14 cellular contexts compared by ENCODE assay signal in genomic region chr2:152078662-152079061, GRCh38. TPM values are rescaled to one million over a fixed set of nuclear protein-coding genes. Genes with fewer than 3 reads are reported as not detected.
DNase-seq lines count a peak whose midpoint lies in the region; ATAC-seq lines count a peak whose summit lies in the region.
"Had no signal": no experiment of that assay in that cellular context is flagged by ENCODE, and none has a peak within 500 bp of the region (broad histone marks: within the 10 kb centered on the region; RNA-seq: fewer than 3 reads in every experiment).

No MANE protein-coding gene starts in this region.

- H3K4me1 Mint-ChIP-seq in activated naive CD8-positive, alpha-beta T cell treated with anti-CD3 and anti-CD28 coated beads, Interleukin-2, amount 50 U/mL, for 24 hours, result no peaks in the 10 kb centered on the region
- H3K4me1 Mint-ChIP-seq in activated T-helper 1 cell treated with anti-CD3 and anti-CD28 coated beads, Interleukin-12 subunit alpha, Interleukin-12 subunit beta, Interleukin-2, Interleukin-4 antibody, amounts not matched to agents 30 ng/mL and 10 ng/mL and 1 ng/mL, durations not matched to agents 14 hours and 24 hours and 36 hours (ENCODE audit: low read depth), result no peaks in the 10 kb centered on the region
- H3K4me1 Mint-ChIP-seq: naive thymus-derived CD4-positive, alpha-beta T cell had no signal

- ATAC-seq in GM18909 (IDR thresholded peaks at IDR 0.05; ENCODE audit: poor library complexity, unreplicated experiment), result peak; percentile 93
- ATAC-seq in GM21619 (IDR thresholded peaks at IDR 0.05; ENCODE audit: unreplicated experiment), result peak; percentile 83
- peak; percentile 65 for ATAC-seq in HG03103 (IDR thresholded peaks at IDR 0.05; ENCODE audit: low read depth, unreplicated experiment)
- ATAC-seq in activated naive CD8-positive, alpha-beta T cell treated with anti-CD3 and anti-CD28 coated beads, Interleukin-2, amount 50 U/mL, for 24 hours, result no peak
- ATAC-seq: naive thymus-derived CD4-positive, alpha-beta T cell had no signal

- DNase-seq in inferior parietal cortex (ENCODE audit: extremely low spot score), result peak; percentile 2
- DNase-seq in activated naive CD8-positive, alpha-beta T cell treated with anti-CD3 and anti-CD28 coated beads, Interleukin-2, amount 50 U/mL, for 24 hours, result no peak
- DNase-seq in activated T-helper 1 cell treated with anti-CD3 and anti-CD28 coated beads, Interleukin-12 subunit alpha, Interleukin-12 subunit beta, Interleukin-2, Interleukin-4 antibody, amounts not matched to agents 30 ng/mL and 10 ng/mL and 1 ng/mL, durations not matched to agents 14 hours and 24 hours and 36 hours (ENCODE audit: low spot score), result no peak
- no peak for DNase-seq in DMS79 treated with DMSO at 0.1 percent for 48 hours (lab: John Stamatoyannopoulos, UW)
- DNase-seq: activated CD4-positive, alpha-beta memory T cell treated with anti-CD3 and anti-CD28 coated beads for 36 hours; foreskin fibroblast; MM.1S; naive thymus-derived CD4-positive, alpha-beta T cell; NCI-H1930; Peyer's patch; stimulated activated CD4-positive, alpha-beta T cell treated with anti-CD3 and anti-CD28 coated beads, Interleukin-15, amount 100 ng/mL, for 24 hours had no signal

- H3K27ac Mint-ChIP-seq in activated naive CD8-positive, alpha-beta T cell treated with anti-CD3 and anti-CD28 coated beads, Interleukin-2, amount 50 U/mL, for 24 hours, result no peak overlapping the region
- no peak overlapping the region for H3K27ac Mint-ChIP-seq in activated T-helper 1 cell treated with anti-CD3 and anti-CD28 coated beads, Interleukin-12 subunit alpha, Interleukin-12 subunit beta, Interleukin-2, Interleukin-4 antibody, amounts not matched to agents 30 ng/mL and 10 ng/mL and 1 ng/mL, durations not matched to agents 14 hours and 24 hours and 36 hours
- H3K27ac Mint-ChIP-seq: activated CD4-positive, alpha-beta memory T cell treated with anti-CD3 and anti-CD28 coated beads for 36 hours; naive thymus-derived CD4-positive, alpha-beta T cell had no signal

- no peaks in the 10 kb centered on the region for H3K9me3 Mint-ChIP-seq in activated naive CD8-positive, alpha-beta T cell treated with anti-CD3 and anti-CD28 coated beads, Interleukin-2, amount 50 U/mL, for 24 hours
- no peaks in the 10 kb centered on the region for H3K9me3 Mint-ChIP-seq in activated T-helper 1 cell treated with anti-CD3 and anti-CD28 coated beads, Interleukin-12 subunit alpha, Interleukin-12 subunit beta, Interleukin-2, Interleukin-4 antibody, amounts not matched to agents 30 ng/mL and 10 ng/mL and 1 ng/mL, durations not matched to agents 14 hours and 24 hours and 36 hours
- H3K9me3 Mint-ChIP-seq: activated CD4-positive, alpha-beta memory T cell treated with anti-CD3 and anti-CD28 coated beads for 36 hours had no signal

- intact Hi-C loops in activated T-helper 1 cell treated with anti-CD3 and anti-CD28 coated beads, Interleukin-12 subunit alpha, Interleukin-12 subunit beta, Interleukin-2, Interleukin-4 antibody, amounts not matched to agents 30 ng/mL and 10 ng/mL and 1 ng/mL, durations not matched to agents 14 hours and 24 hours and 36 hours (cut with micrococcal nuclease), result no loop called here

- no peaks in the 10 kb centered on the region for H3K36me3 Mint-ChIP-seq in activated naive CD8-positive, alpha-beta T cell treated with anti-CD3 and anti-CD28 coated beads, Interleukin-2, amount 50 U/mL, for 24 hours (ENCODE audit: low read depth)
- H3K36me3 Mint-ChIP-seq in activated T-helper 1 cell treated with anti-CD3 and anti-CD28 coated beads, Interleukin-12 subunit alpha, Interleukin-12 subunit beta, Interleukin-2, Interleukin-4 antibody, amounts not matched to agents 30 ng/mL and 10 ng/mL and 1 ng/mL, durations not matched to agents 14 hours and 24 hours and 36 hours (ENCODE audit: low read depth), result no peaks in the 10 kb centered on the region
- H3K36me3 Mint-ChIP-seq: activated CD4-positive, alpha-beta memory T cell treated with anti-CD3 and anti-CD28 coated beads for 36 hours; naive thymus-derived CD4-positive, alpha-beta T cell had no signal

- H3K4me3 Mint-ChIP-seq in activated naive CD8-positive, alpha-beta T cell treated with anti-CD3 and anti-CD28 coated beads, Interleukin-2, amount 50 U/mL, for 24 hours, result no peak overlapping the region
- no peak overlapping the region for H3K4me3 Mint-ChIP-seq in activated T-helper 1 cell treated with anti-CD3 and anti-CD28 coated beads, Interleukin-12 subunit alpha, Interleukin-12 subunit beta, Interleukin-2, Interleukin-4 antibody, amounts not matched to agents 30 ng/mL and 10 ng/mL and 1 ng/mL, durations not matched to agents 14 hours and 24 hours and 36 hours
- H3K4me3 Mint-ChIP-seq: activated CD4-positive, alpha-beta memory T cell treated with anti-CD3 and anti-CD28 coated beads for 36 hours; naive thymus-derived CD4-positive, alpha-beta T cell had no signal

- no peaks in the 10 kb centered on the region for H3K27me3 Mint-ChIP-seq in activated naive CD8-positive, alpha-beta T cell treated with anti-CD3 and anti-CD28 coated beads, Interleukin-2, amount 50 U/mL, for 24 hours
- H3K27me3 Mint-ChIP-seq in activated T-helper 1 cell treated with anti-CD3 and anti-CD28 coated beads, Interleukin-12 subunit alpha, Interleukin-12 subunit beta, Interleukin-2, Interleukin-4 antibody, amounts not matched to agents 30 ng/mL and 10 ng/mL and 1 ng/mL, durations not matched to agents 14 hours and 24 hours and 36 hours (ENCODE audit: insufficient read depth), result no peaks in the 10 kb centered on the region

RNA-seq across cellular contexts. Expression of gene CACNB4, which starts 20.2 kb away (rescaled TPM):
- 0.39 and 0.83 TPM in 2 replicates for total RNA-seq in activated T-helper 1 cell treated with anti-CD3 and anti-CD28 coated beads, Interleukin-12 subunit alpha, Interleukin-12 subunit beta, Interleukin-2, Interleukin-4 antibody, amounts not matched to agents 30 ng/mL and 10 ng/mL and 1 ng/mL, durations not matched to agents 14 hours and 24 hours and 36 hours
